Comparison of ENCODE assay signal across 10 cellular contexts in the genomic region with DNA sequence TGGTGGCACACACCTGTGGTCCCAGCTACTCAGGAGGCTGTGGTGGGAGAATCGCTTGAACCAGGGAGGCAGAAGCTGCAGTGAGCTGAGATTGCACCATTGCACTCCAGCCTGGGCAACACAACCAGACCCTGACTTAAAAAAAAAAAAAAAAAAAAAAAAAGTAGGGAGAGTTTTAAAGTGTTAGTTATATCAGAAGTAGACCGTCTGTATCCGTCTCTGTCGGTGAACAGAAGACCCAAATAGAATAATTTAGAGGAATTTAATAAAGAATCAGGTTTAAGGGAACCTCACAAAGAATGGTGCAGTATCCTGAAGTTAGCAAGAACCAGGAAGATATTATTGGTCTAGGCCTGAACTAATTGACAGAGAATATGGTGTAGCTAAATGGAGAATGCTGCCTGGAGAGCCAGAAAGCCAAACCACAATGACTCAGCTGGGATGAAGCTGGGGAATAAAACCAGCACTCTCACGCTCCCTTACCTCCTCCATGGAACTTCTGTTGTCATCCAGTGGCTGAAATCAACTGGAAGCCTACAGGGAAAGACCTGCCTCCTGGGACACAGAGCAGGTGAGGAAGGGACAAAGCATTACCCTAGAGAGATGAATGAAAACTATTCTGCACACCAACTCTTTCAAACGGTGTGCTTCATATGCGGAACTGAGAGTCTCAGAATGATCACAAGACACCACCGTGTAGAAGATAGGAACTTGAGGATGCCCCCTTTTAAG. TPM values are rescaled to one million over a fixed set of nuclear protein-coding genes. Genes with fewer than 3 reads are reported as not detected.
DNase-seq lines count a peak whose midpoint lies in the region; ATAC-seq and TF ChIP-seq lines count a peak whose summit lies in the region.
"Had no signal": no experiment of that assay in that cellular context is flagged by ENCODE, and none has a peak within 500 bp of the region (broad histone marks: within the 10 kb centered on the region; RNA-seq: fewer than 3 reads in every experiment).

No MANE protein-coding gene starts in this region.

- H3K9me3 ChIP-seq in neural progenitor cell (ENCODE audit: low read depth) (no peaks in the 10 kb centered on the region), upper lobe of right lung (no peaks in the 10 kb centered on the region)

- peaks cover 9% of the 10 kb centered on the region for H3K27me3 Mint-ChIP-seq in neural progenitor cell (ENCODE audit: insufficient read depth, low read depth)

- no peak overlapping the region for H3K27ac Mint-ChIP-seq in neural progenitor cell

- H3K9me3 Mint-ChIP-seq in neural progenitor cell, result no peaks in the 10 kb centered on the region

- H3K79me2 ChIP-seq in neural progenitor cell (ENCODE audit: low read depth), result no peaks in the 10 kb centered on the region

- no peak overlapping the region for H3K9ac ChIP-seq in neural progenitor cell

- H3K4me3 Mint-ChIP-seq in neural progenitor cell, result no peak overlapping the region

- H3K27me3 ChIP-seq in neural progenitor cell (no peaks in the 10 kb centered on the region), upper lobe of right lung (no peaks in the 10 kb centered on the region)

- H3K36me3 ChIP-seq in neural progenitor cell (no peaks in the 10 kb centered on the region), upper lobe of right lung (no peaks in the 10 kb centered on the region)

- ATAC-seq in GM19035 (IDR thresholded peaks at IDR 0.05; ENCODE audit: unreplicated experiment) (peak; percentile 75), HG03095 (IDR thresholded peaks at IDR 0.05; ENCODE audit: unreplicated experiment) (peak; percentile 98), SK-N-SH treated with all-trans-retinoic acid at 6 μM for 48 hours (peak; percentile 92), HG03175 (IDR thresholded peaks at IDR 0.05; ENCODE audit: unreplicated experiment) (no peak), upper lobe of right lung (no peak)

- H3K4me1 ChIP-seq in neural progenitor cell, result peaks cover 4% of the 10 kb centered on the region
- H3K4me1 ChIP-seq in upper lobe of right lung, result no peaks in the 10 kb centered on the region

- peaks cover 10% of the 10 kb centered on the region for H3F3A ChIP-seq in neural progenitor cell (ENCODE audit: low read depth)

- H4K20me1 ChIP-seq in neural progenitor cell (ENCODE audit: low read depth), result no peaks in the 10 kb centered on the region

- H3K27ac ChIP-seq in neural progenitor cell, result no peak overlapping the region
- H3K27ac ChIP-seq in upper lobe of right lung, result no peak overlapping the region

- H3K4me1 Mint-ChIP-seq in neural progenitor cell, result peaks cover 5% of the 10 kb centered on the region

- DNase-seq in neural progenitor cell (ENCODE audit: low spot score) (no peak), upper lobe of right lung (no peak)
- DNase-seq in stimulated activated CD4-positive, alpha-beta T cell treated with anti-CD3 and anti-CD28 coated beads, Interleukin-15, amount 100 ng/mL, for 24 hours, result no peak
- no peak for DNase-seq in activated CD4-positive, CD25-positive, alpha-beta regulatory T cell (lab: John Stamatoyannopoulos, UW)
- DNase-seq: NCI-H2029 had no signal

- no peaks in the 10 kb centered on the region for H3K36me3 Mint-ChIP-seq in neural progenitor cell

- TF ChIP-seq CTCF in neural progenitor cell (IDR thresholded peaks at IDR 0.05) (no peak), upper lobe of right lung (IDR thresholded peaks at IDR 0.05) (no peak)

- no peak overlapping the region for H3K4me2 ChIP-seq in neural progenitor cell

- intact Hi-C loops in upper lobe of right lung (cut with DNase I), result no loop called here

- H3K4me3 ChIP-seq in neural progenitor cell, result no peak overlapping the region
- H3K4me3 ChIP-seq in upper lobe of right lung, result no peak overlapping the region

- peak overlapping the region; percentile 58 for H2AFZ ChIP-seq in neural progenitor cell (replicated peaks)

TF ChIP-seq in SK-N-SH treated with all-trans-retinoic acid at 6 μM for 48 hours, 23 proteins besides CTCF, POLR2A, EP300 and RAD21:
- TF ChIP-seq ZNF70 (CRISPR knock-in tag; IDR thresholded peaks at IDR 0.05), result no peak
- TF ChIP-seq ZC3H10 (CRISPR knock-in tag; IDR thresholded peaks at IDR 0.05), result no peak
- TF ChIP-seq, protein P1, sequence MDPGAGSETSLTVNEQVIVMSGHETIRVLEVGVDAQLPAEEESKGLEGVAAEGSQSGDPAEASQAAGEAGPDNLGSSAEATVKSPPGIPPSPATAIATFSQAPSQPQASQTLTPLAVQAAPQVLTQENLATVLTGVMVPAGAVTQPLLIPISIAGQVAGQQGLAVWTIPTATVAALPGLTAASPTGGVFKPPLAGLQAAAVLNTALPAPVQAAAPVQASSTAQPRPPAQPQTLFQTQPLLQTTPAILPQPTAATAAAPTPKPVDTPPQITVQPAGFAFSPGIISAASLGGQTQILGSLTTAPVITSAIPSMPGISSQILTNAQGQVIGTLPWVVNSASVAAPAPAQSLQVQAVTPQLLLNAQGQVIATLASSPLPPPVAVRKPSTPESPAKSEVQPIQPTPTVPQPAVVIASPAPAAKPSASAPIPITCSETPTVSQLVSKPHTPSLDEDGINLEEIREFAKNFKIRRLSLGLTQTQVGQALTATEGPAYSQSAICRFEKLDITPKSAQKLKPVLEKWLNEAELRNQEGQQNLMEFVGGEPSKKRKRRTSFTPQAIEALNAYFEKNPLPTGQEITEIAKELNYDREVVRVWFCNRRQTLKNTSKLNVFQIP (CRISPR knock-in tag; IDR thresholded peaks at IDR 0.05; ENCODE audit: borderline replicate concordance, low read depth), result no peak
- TF ChIP-seq, protein P2, sequence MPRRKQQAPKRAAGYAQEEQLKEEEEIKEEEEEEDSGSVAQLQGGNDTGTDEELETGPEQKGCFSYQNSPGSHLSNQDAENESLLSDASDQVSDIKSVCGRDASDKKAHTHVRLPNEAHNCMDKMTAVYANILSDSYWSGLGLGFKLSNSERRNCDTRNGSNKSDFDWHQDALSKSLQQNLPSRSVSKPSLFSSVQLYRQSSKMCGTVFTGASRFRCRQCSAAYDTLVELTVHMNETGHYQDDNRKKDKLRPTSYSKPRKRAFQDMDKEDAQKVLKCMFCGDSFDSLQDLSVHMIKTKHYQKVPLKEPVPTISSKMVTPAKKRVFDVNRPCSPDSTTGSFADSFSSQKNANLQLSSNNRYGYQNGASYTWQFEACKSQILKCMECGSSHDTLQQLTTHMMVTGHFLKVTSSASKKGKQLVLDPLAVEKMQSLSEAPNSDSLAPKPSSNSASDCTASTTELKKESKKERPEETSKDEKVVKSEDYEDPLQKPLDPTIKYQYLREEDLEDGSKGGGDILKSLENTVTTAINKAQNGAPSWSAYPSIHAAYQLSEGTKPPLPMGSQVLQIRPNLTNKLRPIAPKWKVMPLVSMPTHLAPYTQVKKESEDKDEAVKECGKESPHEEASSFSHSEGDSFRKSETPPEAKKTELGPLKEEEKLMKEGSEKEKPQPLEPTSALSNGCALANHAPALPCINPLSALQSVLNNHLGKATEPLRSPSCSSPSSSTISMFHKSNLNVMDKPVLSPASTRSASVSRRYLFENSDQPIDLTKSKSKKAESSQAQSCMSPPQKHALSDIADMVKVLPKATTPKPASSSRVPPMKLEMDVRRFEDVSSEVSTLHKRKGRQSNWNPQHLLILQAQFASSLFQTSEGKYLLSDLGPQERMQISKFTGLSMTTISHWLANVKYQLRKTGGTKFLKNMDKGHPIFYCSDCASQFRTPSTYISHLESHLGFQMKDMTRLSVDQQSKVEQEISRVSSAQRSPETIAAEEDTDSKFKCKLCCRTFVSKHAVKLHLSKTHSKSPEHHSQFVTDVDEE (CRISPR knock-in tag; IDR thresholded peaks at IDR 0.05), result no peak
TF ChIP-seq in SK-N-SH treated with all-trans-retinoic acid at 6 μM for 48 hours: peak in this region for 0.

RNA-seq across cellular contexts. Expression of a gene that starts 39.1 kb away (rescaled TPM):
- total RNA-seq in neural progenitor cell (ENCODE audit: low replicate concordance) (15.1 and 19.5 TPM in 2 replicates), upper lobe of right lung (24.5 TPM)

RNA-seq across cellular contexts. Expression of a gene that starts 59.9 kb away (rescaled TPM):
- total RNA-seq in neural progenitor cell (ENCODE audit: low replicate concordance), result not detected in 2 replicates
- total RNA-seq in upper lobe of right lung, result not detected
- total RNA-seq: endothelial cell of umbilical vein had no signal

Comparison
In these comparisons a context has a peak if more than half of its experiments do, and no peak if none do; other contexts are left out.
1. ATAC-seq: peak in GM19035 (single experiment), HG03095 (single experiment) and SK-N-SH treated with all-trans-retinoic acid at 6 μM for 48 hours (single experiment); none in HG03175 (single experiment) and upper lobe of right lung (single experiment).